ENCODE assay signal across 25 cellular contexts in the genomic region with DNA sequence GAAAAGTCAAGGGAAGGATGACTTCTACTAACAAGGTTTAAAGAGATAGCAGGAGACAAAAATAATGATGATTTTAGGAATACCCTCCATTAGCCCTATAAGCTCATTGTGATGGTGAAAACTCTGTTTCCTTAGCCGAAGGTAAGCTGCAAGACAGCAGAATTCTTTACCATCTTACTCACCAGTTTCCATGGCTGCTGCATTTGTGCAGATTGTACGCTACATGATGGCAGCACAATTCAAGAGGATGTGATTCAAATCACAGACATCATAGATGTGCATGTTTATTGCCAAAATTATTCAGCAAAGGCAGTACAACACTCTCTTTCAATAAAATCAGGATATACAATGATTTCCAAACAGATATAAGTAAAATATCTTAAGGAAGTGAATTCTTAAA.
DNase-seq lines count a peak whose midpoint lies in the region; ATAC-seq, FAIRE-seq and TF ChIP-seq lines count a peak whose summit lies in the region.
"Had no signal": no experiment of that assay in that cellular context is flagged by ENCODE, and none has a peak within 500 bp of the region (broad histone marks: within the 10 kb centered on the region; RNA-seq: fewer than 3 reads in every experiment).

No MANE protein-coding gene starts in this region.

- no peaks in the 10 kb centered on the region for H3K27me3 ChIP-seq in IMR-90 (ENCODE audit: control insufficient read depth, insufficient read depth, low read length)
- H3K27me3 ChIP-seq in bronchial epithelial cell (ENCODE audit: control insufficient read depth, insufficient read depth, low read length): no peaks in the 10 kb centered on the region
- H3K27me3 ChIP-seq: BLaER1 treated with 17β-estradiol and CSF1 and Interleukin-3, amounts not matched to agents 10 nM and 100 nM had no signal

- POLR2A ChIA-PET in IMR-90 (lab: Charles Lee; ENCODE audit: unreplicated experiment): no interaction called here

- ATAC-seq in IMR-90 (ENCODE audit: low read depth): no peak
- ATAC-seq in mucosa of descending colon: no peak
- ATAC-seq: CD8-positive, alpha-beta T cell; GM12878 had no signal

- no peaks in the 10 kb centered on the region for H3K36me3 ChIP-seq in IMR-90 (ENCODE audit: control insufficient read depth, insufficient read depth, low read length)
- no peaks in the 10 kb centered on the region for H3K36me3 ChIP-seq in bronchial epithelial cell (ENCODE audit: control insufficient read depth, insufficient read depth, low read length)
- H3K36me3 ChIP-seq in mucosa of descending colon (ENCODE audit: low read depth): no peaks in the 10 kb centered on the region
- H3K36me3 ChIP-seq: BLaER1 treated with 17β-estradiol and CSF1 and Interleukin-3, amounts not matched to agents 10 nM and 100 nM had no signal

- H3K4me1 ChIP-seq in IMR-90 (ENCODE audit: control insufficient read depth, insufficient read depth, low read length): no peaks in the 10 kb centered on the region
- no peaks in the 10 kb centered on the region for H3K4me1 ChIP-seq in mucosa of descending colon (ENCODE audit: low read depth)
- H3K4me1 ChIP-seq: BLaER1 treated with 17β-estradiol and CSF1 and Interleukin-3, amounts not matched to agents 10 nM and 100 nM had no signal

- no peak overlapping the region for H2BK15ac ChIP-seq in IMR-90 (ENCODE audit: low read depth, low read length)

- H4K5ac ChIP-seq in IMR-90 (ENCODE audit: low read depth, low read length): no peak overlapping the region

- intact Hi-C loops in IMR-90 (cut with micrococcal nuclease): no loop called here
- intact Hi-C loops in mucosa of descending colon (cut with DNase I, micrococcal nuclease): no loop called here

- H3K18ac ChIP-seq in IMR-90 (ENCODE audit: low read depth, low read length): no peak overlapping the region

- H2AK9ac ChIP-seq in IMR-90 (replicated peaks; ENCODE audit: low read depth, low read length, poor library complexity): no peak overlapping the region

- H4K91ac ChIP-seq in IMR-90 (ENCODE audit: insufficient read depth, low read depth, low read length): no peak overlapping the region

- no peak overlapping the region for H3K4me2 ChIP-seq in IMR-90 (ENCODE audit: low read depth, low read length)
- H3K4me2 ChIP-seq: BLaER1 treated with 17β-estradiol and CSF1 and Interleukin-3, amounts not matched to agents 10 nM and 100 nM had no signal

- DNase-seq in IMR-90 (peak; percentile 36), NCI-H226 (peak; percentile 9), bronchial epithelial cell (ENCODE audit: low read depth) (peak; percentile 51), iris pigment epithelial cell (ENCODE audit: low read depth) (peak; percentile 44), NCI-H1092 (lab: John Stamatoyannopoulos, UW) (no peak), mucosa of descending colon (no peak), H4 (ENCODE audit: low spot score) (no peak), Ammon's horn (ENCODE audit: low spot score) (no peak)
- DNase-seq: 8988T; ACHN; CD4-positive, alpha-beta T cell; CD8-positive, alpha-beta T cell; DMS 273 treated with DMSO at 0.1 percent for 48 hours; DMS153; DMS53; DMS79; DND-41; EL; GDM1 had no signal

- no peaks in the 10 kb centered on the region for H3K79me1 ChIP-seq in IMR-90 (ENCODE audit: low read depth in 1 of 2, low read length in 2 of 2)

- TF ChIP-seq RAD21 in IMR-90 (IDR thresholded peaks at IDR 0.05; ENCODE audit: low read length): no peak

- no peak overlapping the region for H2BK5ac ChIP-seq in IMR-90 (ENCODE audit: low read depth, low read length, poor library complexity, severe bottlenecking)

- H3K9me1 ChIP-seq in IMR-90 (ENCODE audit: insufficient read depth, low read length): no peaks in the 10 kb centered on the region

- CTCF ChIA-PET in IMR-90 (lab: Yijun Ruan, JAX): no interaction called here

- H3K4ac ChIP-seq in IMR-90 (ENCODE audit: low read depth, low read length): no peak overlapping the region

- no CpG with 5 or more reads among the region's 2 CpGs for WGBS in IMR-90 (ENCODE audit: extremely low coverage in 2 of 2, insufficient read length in 1 of 2), 2 experiments

- no peak overlapping the region for H3K9ac ChIP-seq in IMR-90 (ENCODE audit: low read depth, low read length)
- H3K9ac ChIP-seq: BLaER1 treated with 17β-estradiol and CSF1 and Interleukin-3, amounts not matched to agents 10 nM and 100 nM had no signal

- no peak for FAIRE-seq in bronchial epithelial cell (lab: Jason Lieb, UNC)
- FAIRE-seq: A204.1, GM12878, GM12892, GM18507 had no signal

- no peak overlapping the region for H4K8ac ChIP-seq in IMR-90 (ENCODE audit: low read depth in 2 of 2, low read length in 2 of 2)

- no peak overlapping the region for H3K56ac ChIP-seq in IMR-90 (ENCODE audit: extremely low read depth, insufficient read depth, low read length)

- H4K20me1 ChIP-seq in IMR-90 (ENCODE audit: insufficient read depth, low read length): no peaks in the 10 kb centered on the region
- H4K20me1 ChIP-seq: BLaER1 treated with 17β-estradiol and CSF1 and Interleukin-3, amounts not matched to agents 10 nM and 100 nM had no signal

- H3K27ac ChIP-seq in IMR-90 (ENCODE audit: insufficient read depth, low read length): no peak overlapping the region
- H3K27ac ChIP-seq: BLaER1 treated with 17β-estradiol and CSF1 and Interleukin-3, amounts not matched to agents 10 nM and 100 nM; C4-2B had no signal

- TF ChIP-seq POLR2A in IMR-90 (IDR thresholded peaks at IDR 0.05; ENCODE audit: low read depth, low read length): no peak

- H3K9me3 ChIP-seq in IMR-90 (ENCODE audit: control insufficient read depth, insufficient read depth, low read length) (no peaks in the 10 kb centered on the region), mucosa of descending colon (no peaks in the 10 kb centered on the region)

- H2AK5ac ChIP-seq in IMR-90 (ENCODE audit: low read depth, low read length): no peak overlapping the region

- no TSS peak for BruUV-seq in IMR-90 (replicated peaks; lab: Mats Ljungman, UMichigan)

- no peak overlapping the region for H2BK20ac ChIP-seq in IMR-90 (ENCODE audit: low read depth, low read length)

- no peak overlapping the region for H2AFZ ChIP-seq in IMR-90 (replicated peaks; ENCODE audit: low read length, poor library complexity)

- no peak overlapping the region for H3K23ac ChIP-seq in IMR-90 (ENCODE audit: low read depth, low read length)

- TF ChIP-seq CTCF in IMR-90 (conservative IDR thresholded peaks at IDR 0.05; ENCODE audit: low read depth, low read length) (no peak), bronchial epithelial cell (IDR thresholded peaks at IDR 0.05; ENCODE audit: insufficient read depth, low read length, severe bottlenecking) (no peak), mucosa of descending colon (IDR thresholded peaks at IDR 0.05) (no peak)

- dilution Hi-C loops in IMR-90 (cut with HindIII; ENCODE audit: low sequenced_read_pairs, unreplicated experiment): no loop called here

- no peak overlapping the region for H3K4me3 ChIP-seq in IMR-90 (ENCODE audit: insufficient read depth, low read depth, low read length)
- H3K4me3 ChIP-seq in bronchial epithelial cell (ENCODE audit: low read depth, low read length): no peak overlapping the region
- H3K4me3 ChIP-seq in mucosa of descending colon: no peak overlapping the region
- H3K4me3 ChIP-seq: BLaER1 treated with 17β-estradiol and CSF1 and Interleukin-3, amounts not matched to agents 10 nM and 100 nM; GM12878 had no signal

- no peak overlapping the region for H3K14ac ChIP-seq in IMR-90 (replicated peaks; ENCODE audit: low read depth, low read length)

- no peak overlapping the region for H2BK120ac ChIP-seq in IMR-90 (ENCODE audit: low read depth, low read length)

- in situ Hi-C loops in IMR-90 (cut with MboI; ENCODE audit: low sequenced_read_pairs): no loop called here

TF ChIP-seq in IMR-90, 13 proteins besides CTCF, POLR2A, EP300 and RAD21:
- no peak for TF ChIP-seq FOS (IDR thresholded peaks at IDR 0.05; ENCODE audit: low read depth, low read length)
- no peak for TF ChIP-seq MXI1 (IDR thresholded peaks at IDR 0.05; ENCODE audit: borderline replicate concordance, low read depth, low read length)
- TF ChIP-seq NFE2L2 (IDR thresholded peaks at IDR 0.05; ENCODE audit: low read depth, low read length): no peak
- no peak for TF ChIP-seq RFX5 (IDR thresholded peaks at IDR 0.05; ENCODE audit: low read depth, low read length)
- no peak for TF ChIP-seq CEBPB (IDR thresholded peaks at IDR 0.05; ENCODE audit: low read depth, low read length)
- TF ChIP-seq RCOR1 (IDR thresholded peaks at IDR 0.05; ENCODE audit: insufficient replicate concordance, low read length): no peak
- TF ChIP-seq MAZ (IDR thresholded peaks at IDR 0.05; ENCODE audit: borderline replicate concordance, low read depth, low read length): no peak
- TF ChIP-seq BHLHE40 (IDR thresholded peaks at IDR 0.05; ENCODE audit: low read depth, low read length): no peak
- TF ChIP-seq CHD1 (IDR thresholded peaks at IDR 0.05; ENCODE audit: low read depth, low read length): no peak

Comparison
In these comparisons a context has a peak if more than half of its experiments do, and no peak if none do; other contexts are left out.
1. DNase-seq: peak in IMR-90 (single experiment), NCI-H226 (single experiment), bronchial epithelial cell (single experiment) and iris pigment epithelial cell (single experiment); none in NCI-H1092 (single experiment), mucosa of descending colon (0 of 3), H4 (single experiment) and Ammon's horn (single experiment).